In genomic region chr20:62104234-62104789, GRCh38 we compare ENCODE assay signal across 18 cellular contexts. TPM values are rescaled to one million over a fixed set of nuclear protein-coding genes. Genes with fewer than 3 reads are reported as not detected.
DNase-seq lines count a peak whose midpoint lies in the region; ATAC-seq, FAIRE-seq and TF ChIP-seq lines count a peak whose summit lies in the region.
"Had no signal": no experiment of that assay in that cellular context is flagged by ENCODE, and none has a peak within 500 bp of the region (broad histone marks: within the 10 kb centered on the region; RNA-seq: fewer than 3 reads in every experiment).

No MANE protein-coding gene starts in this region.

- H3K36me3 ChIP-seq in H7 (replicated peaks; ENCODE audit: control insufficient read depth, insufficient read depth, low read length) (no peaks in the 10 kb centered on the region), H1 (ENCODE audit: control insufficient read depth in 2 of 4, insufficient read depth in 4 of 4, low read length in 3 of 4) (no peaks in the 10 kb centered on the region), testis (ENCODE audit: low read depth, missing control alignments) (no peaks in the 10 kb centered on the region)
- H3K36me3 ChIP-seq: BE2C had no signal

- H3K4me2 ChIP-seq in H1 (ENCODE audit: insufficient read depth in 1 of 2, low read depth in 2 of 2, low read length in 2 of 2) = no peak overlapping the region

- H3K56ac ChIP-seq in H1 (replicated peaks; ENCODE audit: insufficient read length, low read depth, low read length) = no peak overlapping the region

- TF ChIP-seq POLR2A in H1 (IDR thresholded peaks at IDR 0.05; ENCODE audit: control extremely low read depth in 1 of 2, low read depth in 2 of 2, low read length in 2 of 2) (no peak), testis (IDR thresholded peaks at IDR 0.05) (no peak), GM18505 (IDR thresholded peaks at IDR 0.05; ENCODE audit: borderline replicate concordance, extremely low read depth, insufficient read depth, insufficient read length) (no peak)

- H3K27me3 ChIP-seq in H7 (ENCODE audit: control insufficient read depth, insufficient read depth, low read length) (no peaks in the 10 kb centered on the region), H1 (replicated peaks in 1 of 4; ENCODE audit: control insufficient read depth in 3 of 4, extremely low read depth in 1 of 4, insufficient read depth in 3 of 4, low read length in 3 of 4) (peaks cover 0 to 3% (median under 1%) of the 10 kb centered on the region in 4 experiments; a peak in 2 of 7 replicates), testis (no peaks in the 10 kb centered on the region)
- H3K27me3 ChIP-seq: BE2C had no signal

- no peak overlapping the region for H3K9ac ChIP-seq in H1 (replicated peaks in 1 of 4; ENCODE audit: extremely low read depth in 1 of 4, low read depth in 3 of 4, low read length in 3 of 4)

- H3K14ac ChIP-seq in H1 (ENCODE audit: insufficient read length) = no peak overlapping the region

- H3K4me3 ChIP-seq in H7 (ENCODE audit: insufficient read depth, low read depth, low read length) (no peak overlapping the region), H1 (ENCODE audit: extremely low read depth in 1 of 4, insufficient read depth in 2 of 4, low read depth in 3 of 4, low read length in 4 of 4) (no peak overlapping the region), testis (no peak overlapping the region)
- H3K4me3 ChIP-seq: K562 had no signal

- H4K8ac ChIP-seq in H1 (ENCODE audit: extremely low read depth, insufficient read depth, low read length) = no peak overlapping the region

- intact Hi-C loops in testis (cut with DNase I; ENCODE audit: low total_unique reads) = no loop called here

- peaks cover 4% of the 10 kb centered on the region; the same call in 1 of the 2 replicates for H3K23me2 ChIP-seq in H1 (ENCODE audit: low read depth, low read length)

- H3K4ac ChIP-seq in H1 (replicated peaks; ENCODE audit: insufficient read length, low read depth, low read length) = no peak overlapping the region

- no peak overlapping the region for H2BK20ac ChIP-seq in H1 (ENCODE audit: low read length)

- ATAC-seq in HG03196 (IDR thresholded peaks at IDR 0.05; ENCODE audit: unreplicated experiment) (no peak), GM18505 (IDR thresholded peaks at IDR 0.05; ENCODE audit: unreplicated experiment) (no peak)
- ATAC-seq: HCT116, K562 had no signal

- no peak overlapping the region for H2AK5ac ChIP-seq in H1 (ENCODE audit: low read depth, low read length)

- no peak overlapping the region for H3K23ac ChIP-seq in H1 (ENCODE audit: insufficient read length)

- peak; percentile 61 for DNase-seq in H7
- no peak for DNase-seq in HTR-8/SVneo (ENCODE audit: insufficient read length, low spot score)
- DNase-seq in H1 (ENCODE audit: low read depth in 1 of 2, low spot score in 2 of 2) = no peak
- DNase-seq in testis = peak; percentile 26
- no peak for DNase-seq in DMS53 treated with DMSO at 0.1 percent for 48 hours (lab: John Stamatoyannopoulos, UW; ENCODE audit: unreplicated experiment)
- DNase-seq: ACHN; BE2C; C1 segment of cervical spinal cord; Caco-2; CD4-positive, CD25-positive, alpha-beta regulatory T cell; DMS79 treated with DMSO at 0.1 percent for 48 hours; GF-D8 had no signal

- H3K27ac ChIP-seq in H1 (ENCODE audit: low read depth, low read length) = no peak overlapping the region
- H3K27ac ChIP-seq in testis = no peak overlapping the region

- POLR2A ChIA-PET in H1 (lab: Charles Lee; ENCODE audit: partially characterized antibody) = interaction anchor here (0.6 to 4.4 kb wide), 3 partner anchors 17 to 208 kb away, joined by 4 to 30 read pairs (median 9); partner anchors contain the start of gene LSM14B

- H2BK15ac ChIP-seq in H1 (ENCODE audit: low read length) = no peak overlapping the region

- no peak overlapping the region for H2BK5ac ChIP-seq in H1 (ENCODE audit: low read depth, low read length)

- FAIRE-seq in HTR-8/SVneo (lab: Jason Lieb, UNC) (peak; percentile 78), H1 (lab: Jason Lieb, UNC) (no peak)
- FAIRE-seq: A204.1, D721Med, K562 had no signal

- H2AFZ ChIP-seq in H1 (ENCODE audit: low read length) = no peak overlapping the region

- no peak overlapping the region for H4K5ac ChIP-seq in H1 (ENCODE audit: insufficient read length, low read depth, low read length)

- no peak overlapping the region for H2BK12ac ChIP-seq in H1 (ENCODE audit: low read depth, low read length)

- H3K4me1 ChIP-seq in H1 (replicated peaks in 1 of 4; ENCODE audit: control insufficient read depth in 3 of 4, insufficient read depth in 4 of 4, low read length in 3 of 4) = no peaks in the 10 kb centered on the region; a peak in 1 of 7 replicates
- no peaks in the 10 kb centered on the region for H3K4me1 ChIP-seq in testis
- H3K4me1 ChIP-seq: BE2C, Caco-2 had no signal

- no peak overlapping the region for H2BK120ac ChIP-seq in H1 (replicated peaks; ENCODE audit: low read depth, low read length)

- H3K79me2 ChIP-seq in H1 (ENCODE audit: control insufficient read depth in 1 of 2, insufficient read depth in 2 of 2, low read length in 2 of 2) = no peaks in the 10 kb centered on the region

- peak overlapping the region; percentile 40 for H4K91ac ChIP-seq in H1 (replicated peaks; ENCODE audit: insufficient read length, low read length)

- TF ChIP-seq RAD21 in H1 (IDR thresholded peaks at IDR 0.05 in 1 of 2, conservative IDR thresholded peaks at IDR 0.05 in 1 of 2; ENCODE audit: low read depth in 2 of 2, low read length in 2 of 2) = no peak

- H3K9me3 ChIP-seq in H1 (ENCODE audit: insufficient read depth in 2 of 2, low read depth in 1 of 2, low read length in 1 of 2) (peaks cover 10 to 24% of the 10 kb centered on the region in 2 experiments), testis (no peaks in the 10 kb centered on the region)

- H4K20me1 ChIP-seq in H1 (replicated peaks in 1 of 2; ENCODE audit: control insufficient read depth in 1 of 2, insufficient read depth in 2 of 2, low read length in 2 of 2) = no peaks in the 10 kb centered on the region

- no peaks in the 10 kb centered on the region for H3K79me1 ChIP-seq in H1 (ENCODE audit: low read depth, low read length)

- TF ChIP-seq EP300 in H1 (IDR thresholded peaks at IDR 0.05; ENCODE audit: borderline replicate concordance in 1 of 2, low read depth in 2 of 2, low read length in 2 of 2) = no peak

- no peak overlapping the region for H3K18ac ChIP-seq in H1 (ENCODE audit: extremely low read depth, low read length)

- CTCF ChIA-PET in H1 (lab: Charles Lee; ENCODE audit: partially characterized antibody) = interaction anchor here (1.3 kb wide), 1 partner anchor 33 kb away, joined by 3 read pairs; no protein-coding TSS in a partner anchor

- 91% methylated on average over 12 of the region's 15 CpGs; no CpG with 5 or more reads in 1 of the 2 experiments for WGBS in H1 (ENCODE audit: extremely low coverage in 1 of 2, insufficient coverage in 1 of 2, insufficient read length in 1 of 2, insufficient replicate concordance in 2 of 2, low coverage in 1 of 2, low lambda C conversion rate in 2 of 2, missing lambda C conversion rate in 1 of 2), 2 experiments
- 31 to 45% methylated on average over 6 to 15 of the region's 15 CpGs for WGBS in testis, 2 donors

- TF ChIP-seq CTCF in H1 (IDR thresholded peaks at IDR 0.05; ENCODE audit: control extremely low read depth in 1 of 3, insufficient read depth in 1 of 3, low read depth in 1 of 3, low read length in 3 of 3) (no peak), testis (IDR thresholded peaks at IDR 0.05) (no peak)

RNA-seq across cellular contexts. Expression of gene LSM14B, which starts 18.0 kb away (rescaled TPM):
- 67.6 and 68.6 TPM in 2 replicates for total RNA-seq in H7 (2014; rRNA removed; shearing (Covaris generic))
- total RNA-seq in H1 (2021; fragmentation: NEBNext Ultra II Directional; extraction: Animal tissue kit (Norgen Biotek cat#: 25700)) = 65.6 and 70.0 TPM in 2 replicates
- polyA plus RNA-seq in H1 (2011; rRNA removed) (58.3 and 93.9 TPM in 2 replicates), testis (ENCODE audit: insufficient read depth, low read depth, low replicate concordance) (91.0 TPM)
- 55.5 TPM for polyA plus RNA-seq in H1 (2011; cell fraction: cytosol; rRNA removed)
- polyA plus RNA-seq in H1 (2011; cell fraction: nucleus; rRNA removed) = 80.3 TPM
- 62.5 to 71.2 TPM (median 67.6 TPM) in 4 replicates for polyA plus RNA-seq in H1 (2012, experiment 1 of 2)
- polyA plus RNA-seq in H1 (2012, experiment 2 of 2) = 24.0 TPM
- polyA plus RNA-seq in H1 (2013, experiment 1 of 2) = 46.2 TPM
- polyA plus RNA-seq in H1 (2013, experiment 2 of 2) = 45.5 TPM
- 51.4 and 62.8 TPM in 2 replicates for polyA minus RNA-seq in H1 (2011; rRNA and poly(A)+ RNA removed)
- 40.5 TPM for polyA minus RNA-seq in H1 (2011; cell fraction: cytosol; rRNA and poly(A)+ RNA removed)
- 38.9 TPM for polyA minus RNA-seq in H1 (2011; cell fraction: nucleus; rRNA and poly(A)+ RNA removed)
- total RNA-seq in testis = 100 to 1,000 TPM; 116 to 137 TPM

RNA-seq across cellular contexts. Expression of gene TAF4, which starts 38.6 kb away (rescaled TPM):
- total RNA-seq in H7 (2014; rRNA removed; shearing (Covaris generic)) = 5.2 and 8.0 TPM in 2 replicates
- total RNA-seq in H1 (2021; fragmentation: NEBNext Ultra II Directional; extraction: Animal tissue kit (Norgen Biotek cat#: 25700)) = 30.1 and 33.0 TPM in 2 replicates
- polyA plus RNA-seq in H1 (2011; rRNA removed) (16.0 and 25.8 TPM in 2 replicates), testis (ENCODE audit: insufficient read depth, low read depth, low replicate concordance) (30.7 TPM)
- polyA plus RNA-seq in H1 (2011; cell fraction: cytosol; rRNA removed) = 12.2 TPM
- 17.4 TPM for polyA plus RNA-seq in H1 (2011; cell fraction: nucleus; rRNA removed)
- polyA plus RNA-seq in H1 (2012, experiment 1 of 2) = 17.8 to 35.7 TPM (median 25.0 TPM) in 4 replicates
- polyA plus RNA-seq in H1 (2012, experiment 2 of 2) = 9.2 TPM
- polyA plus RNA-seq in H1 (2013, experiment 1 of 2) = 24.0 TPM
- 19.7 TPM for polyA plus RNA-seq in H1 (2013, experiment 2 of 2)
- 4.3 and 4.6 TPM in 2 replicates for polyA minus RNA-seq in H1 (2011; rRNA and poly(A)+ RNA removed)
- polyA minus RNA-seq in H1 (2011; cell fraction: cytosol; rRNA and poly(A)+ RNA removed) = 34.5 TPM
- polyA minus RNA-seq in H1 (2011; cell fraction: nucleus; rRNA and poly(A)+ RNA removed) = 16.3 TPM
- total RNA-seq in testis = 100 to 1,000 TPM; 107 to 111 TPM

RNA-seq across cellular contexts. Expression of gene PSMA7, which starts 38.9 kb away (rescaled TPM):
- total RNA-seq in H7 (2014; rRNA removed; shearing (Covaris generic)) = 413 and 501 TPM in 2 replicates
- 339 and 361 TPM in 2 replicates for total RNA-seq in H1 (2021; fragmentation: NEBNext Ultra II Directional; extraction: Animal tissue kit (Norgen Biotek cat#: 25700))
- 607 and 648 TPM in 2 replicates for polyA plus RNA-seq in H1 (2011; rRNA removed)
- polyA plus RNA-seq in H1 (2011; cell fraction: cytosol; rRNA removed) = 619 TPM
- 429 TPM for polyA plus RNA-seq in H1 (2011; cell fraction: nucleus; rRNA removed)
- polyA plus RNA-seq in H1 (2012, experiment 1 of 2) = 276 to 407 TPM (median 389 TPM) in 4 replicates
- 325 TPM for polyA plus RNA-seq in H1 (2012, experiment 2 of 2)
- polyA plus RNA-seq in H1 (2013, experiment 1 of 2) = 550 TPM
- polyA plus RNA-seq in H1 (2013, experiment 2 of 2) = 519 TPM
- polyA minus RNA-seq in H1 (2011; rRNA and poly(A)+ RNA removed) = 194 and 202 TPM in 2 replicates
- 110 TPM for polyA minus RNA-seq in H1 (2011; cell fraction: cytosol; rRNA and poly(A)+ RNA removed)
- 72.4 TPM for polyA minus RNA-seq in H1 (2011; cell fraction: nucleus; rRNA and poly(A)+ RNA removed)
- total RNA-seq in testis = 100 to 1,000 TPM; 146 to 203 TPM
- 124 TPM for polyA plus RNA-seq in testis (ENCODE audit: insufficient read depth, low read depth, low replicate concordance)

RNA-seq across cellular contexts. Expression of gene SS18L1, which starts 39.3 kb away (rescaled TPM):
- total RNA-seq in H7 (2014; rRNA removed; shearing (Covaris generic)) = 15.1 and 25.1 TPM in 2 replicates
- 22.4 and 28.4 TPM in 2 replicates for total RNA-seq in H1 (2021; fragmentation: NEBNext Ultra II Directional; extraction: Animal tissue kit (Norgen Biotek cat#: 25700))
- polyA plus RNA-seq in H1 (2011; rRNA removed) (29.7 and 36.6 TPM in 2 replicates), testis (ENCODE audit: insufficient read depth, low read depth, low replicate concordance) (16.2 TPM)
- polyA plus RNA-seq in H1 (2011; cell fraction: cytosol; rRNA removed) = 30.1 TPM
- 83.9 TPM for polyA plus RNA-seq in H1 (2011; cell fraction: nucleus; rRNA removed)
- polyA plus RNA-seq in H1 (2012, experiment 1 of 2) = 18.9 to 24.1 TPM (median 19.8 TPM) in 4 replicates
- polyA plus RNA-seq in H1 (2012, experiment 2 of 2) = 3.0 TPM
- 12.9 TPM for polyA plus RNA-seq in H1 (2013, experiment 1 of 2)
- 12.2 TPM for polyA plus RNA-seq in H1 (2013, experiment 2 of 2)
- 16.5 and 24.4 TPM in 2 replicates for polyA minus RNA-seq in H1 (2011; rRNA and poly(A)+ RNA removed)
- 33.8 TPM for polyA minus RNA-seq in H1 (2011; cell fraction: cytosol; rRNA and poly(A)+ RNA removed)
- 29.1 TPM for polyA minus RNA-seq in H1 (2011; cell fraction: nucleus; rRNA and poly(A)+ RNA removed)
- 10 to 100 TPM; 54.6 to 69.5 TPM for total RNA-seq in testis

Comparison
In these comparisons a context has a peak if more than half of its experiments do, and no peak if none do; other contexts are left out.
1. DNase-seq: peak in H7 (single experiment) and testis (single experiment); none in HTR-8/SVneo (single experiment), H1 (0 of 2) and DMS53 treated with DMSO at 0.1 percent for 48 hours (single experiment).